In the genomic region with DNA sequence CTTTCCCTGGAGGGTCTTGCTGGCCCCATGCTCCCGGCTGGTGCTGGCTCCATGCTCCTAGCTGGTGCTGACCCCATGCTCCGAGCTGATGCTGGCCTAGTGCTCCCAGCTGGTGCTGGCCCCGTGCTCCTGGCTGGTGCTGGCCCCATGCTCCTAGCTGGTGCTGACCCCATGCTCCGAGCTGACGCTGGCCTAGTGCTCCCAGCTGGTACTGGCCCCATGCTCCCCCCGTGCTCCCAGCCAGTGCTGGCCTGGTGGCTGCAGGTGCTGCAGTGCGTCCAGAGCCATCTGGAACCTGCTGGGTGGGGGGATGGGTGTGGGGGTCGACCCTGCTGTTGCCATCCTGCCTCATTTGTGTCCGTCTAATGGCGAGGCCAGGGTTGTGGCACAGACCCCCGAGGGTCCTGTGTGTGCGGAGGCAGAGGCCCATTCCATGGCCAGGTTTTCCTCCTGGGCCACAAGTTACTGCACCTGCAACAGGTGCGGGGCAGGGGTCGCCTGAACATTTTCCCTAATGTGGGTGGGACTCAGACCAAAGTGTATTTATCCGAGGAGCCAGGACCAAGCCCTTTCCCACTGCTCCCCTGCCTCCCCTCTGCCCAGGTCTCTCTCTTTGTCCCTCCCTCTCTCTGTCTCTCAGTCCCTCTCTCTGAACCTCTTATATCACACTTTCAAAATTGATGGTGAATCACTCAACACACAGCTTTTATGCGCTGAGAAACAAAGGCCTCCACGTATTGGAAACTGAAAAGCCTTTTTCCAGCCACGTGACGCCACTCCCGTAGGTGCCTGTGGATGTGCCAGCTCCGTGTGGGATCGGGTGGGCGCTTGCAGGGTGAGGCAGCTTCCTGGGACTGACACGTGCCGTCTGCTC, we compare ENCODE assay signal across 16 cellular contexts. TPM values are rescaled to one million over a fixed set of nuclear protein-coding genes. Genes with fewer than 3 reads are reported as not detected.
DNase-seq lines count a peak whose midpoint lies in the region; ATAC-seq and TF ChIP-seq lines count a peak whose summit lies in the region.
"Had no signal": no experiment of that assay in that cellular context is flagged by ENCODE, and none has a peak within 500 bp of the region (broad histone marks: within the 10 kb centered on the region; RNA-seq: fewer than 3 reads in every experiment).

No MANE protein-coding gene starts in this region.

- no peak overlapping the region for H3K4me3 ChIP-seq in right cardiac atrium (ENCODE audit: low read length)
- H3K4me3 ChIP-seq in neuronal stem cell (ENCODE audit: low read length in 2 of 2): no peak overlapping the region
- H3K4me3 ChIP-seq: BLaER1 treated with 17β-estradiol and CSF1 and Interleukin-3, amounts not matched to agents 10 nM and 100 nM had no signal

- peaks cover 5% of the 10 kb centered on the region for H3K36me3 Mint-ChIP-seq in type B pancreatic cell

- DNase-seq in right cardiac atrium (peak in 2 of 3 donors; percentile 18 to 50), cardiac septum (ENCODE audit: low spot score) (no peak), neuronal stem cell (ENCODE audit: low spot score) (no peak), AG08396 (ENCODE audit: low spot score) (no peak), SK-N-DZ (ENCODE audit: low spot score) (no peak), NCI-H526 treated with DMSO at 0.1 percent for 48 hours (lab: John Stamatoyannopoulos, UW) (no peak), type B pancreatic cell (ENCODE audit: extremely low spot score, unreplicated experiment) (no peak)
- DNase-seq: 8988T, DMS153, MV-4-11, NCI-H1417 treated with DMSO at 0.1 percent for 48 hours, NCI-H2081, NCI-H510A treated with DMSO at 0.1 percent for 48 hours had no signal

- WGBS in right cardiac atrium: 85% methylated on average over 25 of the region's 25 CpGs
- WGBS in neuronal stem cell (ENCODE audit: extremely low coverage in 2 of 2, insufficient read length in 2 of 2, insufficient replicate concordance in 1 of 2), 2 donors: no CpG with 5 or more reads among the region's 25 CpGs

- no peak for ATAC-seq in right cardiac atrium
- ATAC-seq in esophagus mucosa: peak; percentile 53

- H2BK5ac ChIP-seq in neuronal stem cell (ENCODE audit: low read length): no peak overlapping the region

- H3K27ac ChIP-seq in right cardiac atrium (ENCODE audit: low read length): no peak overlapping the region
- no peak overlapping the region for H3K27ac ChIP-seq in neuronal stem cell (replicated peaks; ENCODE audit: low read length)
- H3K27ac ChIP-seq: BLaER1 treated with 17β-estradiol and CSF1 and Interleukin-3, amounts not matched to agents 10 nM and 100 nM had no signal

- peak overlapping the region; percentile 80 for H3K18ac ChIP-seq in neuronal stem cell (ENCODE audit: low read length)

- peak overlapping the region; percentile 44 for H3K23ac ChIP-seq in neuronal stem cell (ENCODE audit: low read depth, low read length, poor library complexity)

- H3K36me3 ChIP-seq in neuronal stem cell (replicated peaks in 1 of 2; ENCODE audit: control insufficient read depth in 2 of 2, insufficient read depth in 2 of 2, low read length in 2 of 2): peaks cover 10 to 56% of the 10 kb centered on the region in 2 donors
- H3K36me3 ChIP-seq: BLaER1 treated with 17β-estradiol and CSF1 and Interleukin-3, amounts not matched to agents 10 nM and 100 nM had no signal

- H3K4me3 Mint-ChIP-seq in type B pancreatic cell: no peak overlapping the region
- H3K4me3 Mint-ChIP-seq: IgD-negative memory B cell had no signal

- H3K4me1 Mint-ChIP-seq in type B pancreatic cell (ENCODE audit: unreplicated experiment): peaks cover 13% of the 10 kb centered on the region

- peak overlapping the region; percentile 17 for H4K8ac ChIP-seq in neuronal stem cell (ENCODE audit: low read depth, low read length)

- H3K9me3 ChIP-seq in right cardiac atrium (ENCODE audit: control insufficient read depth, low read length) (no peaks in the 10 kb centered on the region), neuronal stem cell (replicated peaks in 1 of 2; ENCODE audit: control insufficient read depth in 2 of 2, insufficient read depth in 1 of 2, low read depth in 1 of 2, low read length in 2 of 2) (peaks cover 5 to 8% of the 10 kb centered on the region in 2 donors)
- H3K9me3 ChIP-seq: BLaER1 treated with 17β-estradiol and CSF1 and Interleukin-3, amounts not matched to agents 10 nM and 100 nM had no signal

- no peak overlapping the region for H3K4me2 ChIP-seq in neuronal stem cell (ENCODE audit: insufficient read depth, low read length, poor library complexity, severe bottlenecking)

- H2AK5ac ChIP-seq in neuronal stem cell (ENCODE audit: low read depth, low read length): peak overlapping the region; percentile 91

- H2BK120ac ChIP-seq in neuronal stem cell (ENCODE audit: low read depth, low read length): no peak overlapping the region

- H3K14ac ChIP-seq in neuronal stem cell (ENCODE audit: low read length): peak overlapping the region; percentile 75

- H3K27me3 ChIP-seq in right cardiac atrium (ENCODE audit: control insufficient read depth, insufficient read depth) (no peaks in the 10 kb centered on the region), neuronal stem cell (ENCODE audit: control insufficient read depth in 3 of 3, insufficient read depth in 3 of 3, low read depth in 1 of 3, low read length in 3 of 3) (no peaks in the 10 kb centered on the region)

- intact Hi-C loops in right cardiac atrium (cut with DNase I): no loop called here
- intact Hi-C loops in cardiac septum (cut with DNase I): no loop called here

- H2BK12ac ChIP-seq in neuronal stem cell (ENCODE audit: low read length): no peak overlapping the region

- H4K91ac ChIP-seq in neuronal stem cell (ENCODE audit: low read depth, low read length, poor library complexity): peak overlapping the region; percentile 19

- H2AFZ ChIP-seq in neuronal stem cell (ENCODE audit: low read length): no peak overlapping the region

- peaks cover 5% of the 10 kb centered on the region for H3K9me3 Mint-ChIP-seq in type B pancreatic cell
- H3K9me3 Mint-ChIP-seq: IgD-negative memory B cell had no signal

- H2BK15ac ChIP-seq in neuronal stem cell (ENCODE audit: low read length): no peak overlapping the region

- H3K4ac ChIP-seq in neuronal stem cell (ENCODE audit: low read length): no peak overlapping the region

- H3K9ac ChIP-seq in neuronal stem cell (ENCODE audit: low read depth, low read length, poor library complexity): peak overlapping the region; percentile 40
- H3K9ac ChIP-seq: BLaER1 treated with 17β-estradiol and CSF1 and Interleukin-3, amounts not matched to agents 10 nM and 100 nM had no signal

- H3K79me1 ChIP-seq in neuronal stem cell (ENCODE audit: low read depth, low read length): peaks cover 19% of the 10 kb centered on the region

- no peaks in the 10 kb centered on the region for H3K27me3 Mint-ChIP-seq in type B pancreatic cell
- H3K27me3 Mint-ChIP-seq: IgD-negative memory B cell had no signal

- H3K4me1 ChIP-seq in right cardiac atrium (ENCODE audit: control insufficient read depth, insufficient read depth, low read length): no peaks in the 10 kb centered on the region
- peaks cover 0 to 5% of the 10 kb centered on the region in 2 donors for H3K4me1 ChIP-seq in neuronal stem cell (ENCODE audit: control insufficient read depth in 2 of 2, insufficient read depth in 1 of 2, low read depth in 1 of 2, low read length in 2 of 2)

- TF ChIP-seq CTCF in type B pancreatic cell (conservative IDR thresholded peaks at IDR 0.05): no peak

- no peak overlapping the region for H3K27ac Mint-ChIP-seq in type B pancreatic cell
- H3K27ac Mint-ChIP-seq: IgD-negative memory B cell had no signal

RNA-seq across cellular contexts. Expression of a gene that starts 45.1 kb away (rescaled TPM):
- 10 to 100 TPM; 18.0 to 47.5 (median 27.4) TPM for total RNA-seq in right cardiac atrium
- 33.2 TPM for polyA plus RNA-seq in right cardiac atrium
- 38.9 TPM for total RNA-seq in cardiac septum
- 9.7 TPM for total RNA-seq in esophagus mucosa
- 20.8 TPM for polyA plus RNA-seq in neuronal stem cell (2013, experiment 1 of 2)
- 20.3 TPM for polyA plus RNA-seq in neuronal stem cell (2013, experiment 2 of 2)
- 17.2 and 22.4 TPM in 2 replicates for polyA plus RNA-seq in SK-N-DZ (2014; cell fraction: cytosol; rRNA removed)
- 60.9 and 65.9 TPM in 2 replicates for polyA plus RNA-seq in SK-N-DZ (2014; cell fraction: nucleus; rRNA removed)
- total RNA-seq in type B pancreatic cell (ENCODE audit: low replicate concordance): 37.3 and 46.9 TPM in 2 replicates

Comparison
In these comparisons a context has a peak if more than half of its experiments do, and no peak if none do; other contexts are left out.
1. DNase-seq: peak in right cardiac atrium (2 of 3); none in cardiac septum (single experiment), neuronal stem cell (single experiment), AG08396 (single experiment), SK-N-DZ (single experiment), NCI-H526 treated with DMSO at 0.1 percent for 48 hours (single experiment) and type B pancreatic cell (single experiment).